Comparison of ENCODE assay signal across 10 cellular contexts in the genomic region with DNA sequence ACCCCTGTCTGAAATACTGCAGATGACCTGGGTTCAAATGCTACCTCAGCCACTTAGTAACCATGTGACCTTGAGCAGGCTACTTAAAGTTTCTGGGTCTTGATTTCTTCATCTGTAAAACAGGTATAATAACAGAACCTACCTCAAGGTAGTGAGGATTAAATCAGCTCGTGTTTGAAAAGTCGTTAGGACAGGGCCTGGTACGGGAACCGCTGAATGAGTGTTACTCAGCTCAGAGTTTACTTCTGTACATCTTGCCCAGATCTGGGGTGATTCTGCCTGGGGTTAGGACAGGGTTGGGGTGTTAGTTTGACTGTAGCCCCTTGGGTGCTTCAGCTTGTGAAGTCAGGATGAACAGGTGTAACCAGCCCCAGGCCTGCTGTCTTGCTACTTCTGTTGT. TPM values are rescaled to one million over a fixed set of nuclear protein-coding genes. Genes with fewer than 3 reads are reported as not detected.
A peak's percentile ranks its signal among the peaks of the same experiment; 100 is the strongest.
DNase-seq lines count a peak whose midpoint lies in the region; ATAC-seq and TF ChIP-seq lines count a peak whose summit lies in the region.
"Had no signal": no experiment of that assay in that cellular context is flagged by ENCODE, and none has a peak within 500 bp of the region (broad histone marks: within the 10 kb centered on the region; RNA-seq: fewer than 3 reads in every experiment).

No MANE protein-coding gene starts in this region.

- H2AK5ac ChIP-seq in mesenchymal stem cell (ENCODE audit: low read length, severe bottlenecking) = no peak overlapping the region

- H3K4me1 Mint-ChIP-seq in activated CD4-positive, alpha-beta T cell treated with anti-CD3 and anti-CD28 coated beads for 36 hours = peaks cover 15% of the 10 kb centered on the region
- H3K4me1 Mint-ChIP-seq in activated CD4-positive, alpha-beta memory T cell treated with anti-CD3 and anti-CD28 coated beads for 36 hours (ENCODE audit: low read depth) = peaks cover 23% of the 10 kb centered on the region
- H3K4me1 Mint-ChIP-seq in stimulated activated effector memory CD8-positive, alpha-beta T cell treated with anti-CD3 and anti-CD28 coated beads, Interleukin-12 subunit alpha, Interleukin-12 subunit beta, amount 100 ng/mL, for 72 hours = peaks cover 30% of the 10 kb centered on the region

- no peaks in the 10 kb centered on the region for H3K9me2 ChIP-seq in hepatocyte (replicated peaks; ENCODE audit: insufficient read depth)

- no peaks in the 10 kb centered on the region for H3K27me3 Mint-ChIP-seq in activated CD4-positive, alpha-beta T cell treated with anti-CD3 and anti-CD28 coated beads for 36 hours
- no peaks in the 10 kb centered on the region for H3K27me3 Mint-ChIP-seq in activated CD4-positive, alpha-beta memory T cell treated with anti-CD3 and anti-CD28 coated beads for 36 hours

- H3K36me3 Mint-ChIP-seq in activated CD4-positive, alpha-beta T cell treated with anti-CD3 and anti-CD28 coated beads for 36 hours (ENCODE audit: low read depth) = no peaks in the 10 kb centered on the region
- H3K36me3 Mint-ChIP-seq in activated CD4-positive, alpha-beta memory T cell treated with anti-CD3 and anti-CD28 coated beads for 36 hours = no peaks in the 10 kb centered on the region
- peaks cover 5% of the 10 kb centered on the region for H3K36me3 Mint-ChIP-seq in stimulated activated effector memory CD8-positive, alpha-beta T cell treated with anti-CD3 and anti-CD28 coated beads, Interleukin-12 subunit alpha, Interleukin-12 subunit beta, amount 100 ng/mL, for 72 hours

- H3K27ac ChIP-seq in hepatocyte (no peak overlapping the region), mesenchymal stem cell (ENCODE audit: low read length, poor library complexity, severe bottlenecking) (no peak overlapping the region)

- peak overlapping the region in 1 of 2 experiments; percentile 24 for H2BK12ac ChIP-seq in mesenchymal stem cell (ENCODE audit: low read length in 2 of 2)

- H3K36me3 ChIP-seq in hepatocyte (replicated peaks; ENCODE audit: insufficient read depth, low read depth) (no peaks in the 10 kb centered on the region), mesenchymal stem cell (ENCODE audit: control insufficient read depth in 1 of 2, insufficient read depth in 2 of 2, low read depth in 1 of 2, low read length in 2 of 2) (peaks cover 0 to 26% of the 10 kb centered on the region in 2 experiments)

- no peak overlapping the region for H3K9ac ChIP-seq in mesenchymal stem cell (ENCODE audit: low read length)

- H3K4me3 ChIP-seq in hepatocyte (peak overlapping the region; percentile 100), mesenchymal stem cell (ENCODE audit: insufficient read depth in 1 of 2, low read depth in 1 of 2, low read length in 2 of 2) (peak overlapping the region in 1 of 2 experiments; percentile 92)

- H3K14ac ChIP-seq in mesenchymal stem cell (ENCODE audit: low read length in 2 of 2) = peak overlapping the region in 1 of 2 experiments; percentile 27

- no peak overlapping the region for H2BK5ac ChIP-seq in mesenchymal stem cell (ENCODE audit: low read depth, low read length, poor library complexity, severe bottlenecking)

- ATAC-seq in activated CD4-positive, alpha-beta T cell treated with anti-CD3 and anti-CD28 coated beads for 36 hours = no peak
- no peak for ATAC-seq in stimulated activated effector memory CD8-positive, alpha-beta T cell treated with anti-CD3 and anti-CD28 coated beads, Interleukin-12 subunit alpha, Interleukin-12 subunit beta, amount 100 ng/mL, for 72 hours
- ATAC-seq in GM21390 (IDR thresholded peaks at IDR 0.05; ENCODE audit: unreplicated experiment) = no peak

- peak overlapping the region; percentile 76 for H3K4me3 Mint-ChIP-seq in activated CD4-positive, alpha-beta T cell treated with anti-CD3 and anti-CD28 coated beads for 36 hours
- peak overlapping the region; percentile 74 for H3K4me3 Mint-ChIP-seq in activated CD4-positive, alpha-beta memory T cell treated with anti-CD3 and anti-CD28 coated beads for 36 hours
- H3K4me3 Mint-ChIP-seq in stimulated activated effector memory CD8-positive, alpha-beta T cell treated with anti-CD3 and anti-CD28 coated beads, Interleukin-12 subunit alpha, Interleukin-12 subunit beta, amount 100 ng/mL, for 72 hours = peak overlapping the region; percentile 77

- peaks cover 64% of the 10 kb centered on the region for H3K79me2 ChIP-seq in hepatocyte

- H3K27me3 ChIP-seq in hepatocyte = no peaks in the 10 kb centered on the region
- no peaks in the 10 kb centered on the region for H3K27me3 ChIP-seq in mesenchymal stem cell (ENCODE audit: control insufficient read depth in 1 of 2, insufficient read depth in 1 of 2, low read length in 2 of 2)

- no peak overlapping the region for H2BK15ac ChIP-seq in mesenchymal stem cell (ENCODE audit: low read depth, poor library complexity, severe bottlenecking)

- peaks cover 21% of the 10 kb centered on the region for H3K4me1 ChIP-seq in hepatocyte (ENCODE audit: insufficient read depth)
- peaks cover 31% of the 10 kb centered on the region for H3K4me1 ChIP-seq in mesenchymal stem cell (ENCODE audit: control insufficient read depth, insufficient read depth, low read depth, low read length)

- H3K18ac ChIP-seq in mesenchymal stem cell (ENCODE audit: low read depth in 1 of 2, low read length in 2 of 2) = no peak overlapping the region

- no peak overlapping the region for H3K27ac Mint-ChIP-seq in activated CD4-positive, alpha-beta T cell treated with anti-CD3 and anti-CD28 coated beads for 36 hours
- no peak overlapping the region for H3K27ac Mint-ChIP-seq in activated CD4-positive, alpha-beta memory T cell treated with anti-CD3 and anti-CD28 coated beads for 36 hours
- no peak overlapping the region for H3K27ac Mint-ChIP-seq in stimulated activated effector memory CD8-positive, alpha-beta T cell treated with anti-CD3 and anti-CD28 coated beads, Interleukin-12 subunit alpha, Interleukin-12 subunit beta, amount 100 ng/mL, for 72 hours

- H2BK120ac ChIP-seq in mesenchymal stem cell (ENCODE audit: low read depth, low read length) = no peak overlapping the region

- no peak for TF ChIP-seq CTCF in hepatocyte (IDR thresholded peaks at IDR 0.05; ENCODE audit: poor library complexity)
- TF ChIP-seq CTCF in GM10266 (IDR thresholded peaks at IDR 0.05; ENCODE audit: control insufficient read depth, insufficient read depth, low read depth, missing control alignments) = no peak

- H4K8ac ChIP-seq in mesenchymal stem cell (ENCODE audit: low read length) = no peak overlapping the region

- peaks cover 28% of the 10 kb centered on the region for H4K20me1 ChIP-seq in hepatocyte (ENCODE audit: insufficient read depth, poor library complexity, severe bottlenecking)

- no peak overlapping the region for H3K4ac ChIP-seq in mesenchymal stem cell (ENCODE audit: low read depth in 1 of 2, low read length in 2 of 2)

- no peak overlapping the region for H3K23ac ChIP-seq in mesenchymal stem cell (ENCODE audit: low read length in 2 of 2)

- peaks cover 57% of the 10 kb centered on the region for H3K79me1 ChIP-seq in mesenchymal stem cell (replicated peaks; ENCODE audit: low read length, poor library complexity, severe bottlenecking)

- H2AFZ ChIP-seq in hepatocyte = no peak overlapping the region
- no peak overlapping the region for H2AFZ ChIP-seq in mesenchymal stem cell (ENCODE audit: low read depth, low read length)

- POLR2A ChIA-PET in activated CD4-positive, alpha-beta T cell treated with anti-CD3 and anti-CD28 coated beads for 36 hours (lab: Charles Lee) = no interaction called here
- POLR2A ChIA-PET in activated CD4-positive, alpha-beta memory T cell treated with anti-CD3 and anti-CD28 coated beads for 36 hours (lab: Charles Lee) = interaction anchor here (1.0 kb wide), 1 partner anchor 26 kb away, joined by 3 read pairs; no protein-coding TSS in a partner anchor

- no peaks in the 10 kb centered on the region for H3K9me3 Mint-ChIP-seq in activated CD4-positive, alpha-beta T cell treated with anti-CD3 and anti-CD28 coated beads for 36 hours (ENCODE audit: low read depth)
- H3K9me3 Mint-ChIP-seq in activated CD4-positive, alpha-beta memory T cell treated with anti-CD3 and anti-CD28 coated beads for 36 hours = no peaks in the 10 kb centered on the region
- H3K9me3 Mint-ChIP-seq in stimulated activated effector memory CD8-positive, alpha-beta T cell treated with anti-CD3 and anti-CD28 coated beads, Interleukin-12 subunit alpha, Interleukin-12 subunit beta, amount 100 ng/mL, for 72 hours = no peaks in the 10 kb centered on the region

- WGBS in hepatocyte (ENCODE audit: low lambda C conversion rate, missing lambda C conversion rate) = 89% methylated on average over 4 of the region's 4 CpGs
- WGBS in mesenchymal stem cell = 89% methylated on average over 4 of the region's 4 CpGs

- no peak for DNase-seq in activated CD4-positive, alpha-beta T cell treated with anti-CD3 and anti-CD28 coated beads for 36 hours
- no peak for DNase-seq in activated CD4-positive, alpha-beta T cell treated with anti-CD3 and anti-CD28 coated beads, Interleukin-2, amount 50 U/mL, for 4 hours
- DNase-seq in activated CD4-positive, alpha-beta memory T cell treated with anti-CD3 and anti-CD28 coated beads for 36 hours = no peak
- no peak for DNase-seq in hepatocyte (ENCODE audit: low spot score)
- no peak for DNase-seq in stimulated activated effector memory CD8-positive, alpha-beta T cell treated with anti-CD3 and anti-CD28 coated beads, Interleukin-12 subunit alpha, Interleukin-12 subunit beta, amount 100 ng/mL, for 72 hours (ENCODE audit: low spot score in 2 of 2)
- DNase-seq in mesenchymal stem cell = no peak
- DNase-seq in GM10266 (ENCODE audit: extremely low spot score) = no peak
- DNase-seq: activated CD4-positive, CD25-positive, alpha-beta regulatory T cell; NK-92 treated with Interleukin-12 subunit alpha and Interleukin-12 subunit beta, amount 100 ng/mL, for 24 hours had no signal

- H3K4me2 ChIP-seq in hepatocyte (peak overlapping the region; percentile 97), mesenchymal stem cell (ENCODE audit: low read length, poor library complexity, severe bottlenecking) (no peak overlapping the region)

- H4K91ac ChIP-seq in mesenchymal stem cell (ENCODE audit: low read length) = no peak overlapping the region

- H3K9me3 ChIP-seq in hepatocyte (ENCODE audit: low read depth) = no peaks in the 10 kb centered on the region
- H3K9me3 ChIP-seq in mesenchymal stem cell (ENCODE audit: control insufficient read depth, low read length) = no peaks in the 10 kb centered on the region

- intact Hi-C loops in activated CD4-positive, alpha-beta T cell treated with anti-CD3 and anti-CD28 coated beads for 36 hours (cut with DNase I, micrococcal nuclease) = no loop called here
- intact Hi-C loops in activated CD4-positive, alpha-beta memory T cell treated with anti-CD3 and anti-CD28 coated beads for 36 hours (cut with micrococcal nuclease) = no loop called here

- CTCF ChIA-PET in activated CD4-positive, alpha-beta T cell treated with anti-CD3 and anti-CD28 coated beads for 36 hours (lab: Charles Lee) = interaction anchor here (0.5 to 2.4 kb wide), 5 partner anchors 12 to 90 kb away, joined by 3 to 9 read pairs (median 3); no protein-coding TSS in a partner anchor
- CTCF ChIA-PET in activated CD4-positive, alpha-beta memory T cell treated with anti-CD3 and anti-CD28 coated beads for 36 hours (lab: Charles Lee) = interaction anchor here (0.6 to 1.7 kb wide), 2 partner anchors 18 to 724 kb away, joined by 3 to 5 read pairs; no protein-coding TSS in a partner anchor

RNA-seq across cellular contexts. Expression of a gene that starts 1.8 kb away (rescaled TPM):
- 10 to 100 TPM; 12.5 to 15.8 TPM for total RNA-seq in activated CD4-positive, alpha-beta T cell treated with anti-CD3 and anti-CD28 coated beads for 36 hours
- total RNA-seq in activated CD4-positive, alpha-beta memory T cell treated with anti-CD3 and anti-CD28 coated beads for 36 hours = 10 to 100 TPM; 13.1 to 16.7 TPM
- 19.2 and 27.8 TPM in 2 replicates for total RNA-seq in hepatocyte
- polyA plus RNA-seq in hepatocyte = 43.5 and 47.9 TPM in 2 replicates
- 21.4 TPM for polyA plus RNA-seq in mesenchymal stem cell (2013, experiment 1 of 2)
- 22.7 TPM for polyA plus RNA-seq in mesenchymal stem cell (2013, experiment 2 of 2)

RNA-seq across cellular contexts. Expression of a gene that starts 30.8 kb away (rescaled TPM):
- 100 to 1,000 TPM; 135 to 140 TPM for total RNA-seq in activated CD4-positive, alpha-beta T cell treated with anti-CD3 and anti-CD28 coated beads for 36 hours
- total RNA-seq in activated CD4-positive, alpha-beta memory T cell treated with anti-CD3 and anti-CD28 coated beads for 36 hours = 100 to 1,000 TPM; 162 to 170 TPM
- 49.6 and 53.3 TPM in 2 replicates for total RNA-seq in hepatocyte
- polyA plus RNA-seq in hepatocyte = 161 and 163 TPM in 2 replicates
- polyA plus RNA-seq in mesenchymal stem cell (2013, experiment 1 of 2) = 90.2 TPM
- polyA plus RNA-seq in mesenchymal stem cell (2013, experiment 2 of 2) = 93.4 TPM

RNA-seq across cellular contexts. Expression of a gene that starts 31.1 kb away (rescaled TPM):
- 1 to 10 TPM; 5.6 to 6.6 TPM for total RNA-seq in activated CD4-positive, alpha-beta T cell treated with anti-CD3 and anti-CD28 coated beads for 36 hours
- 1 to 10 TPM; 8.0 to 9.2 TPM for total RNA-seq in activated CD4-positive, alpha-beta memory T cell treated with anti-CD3 and anti-CD28 coated beads for 36 hours
- 5.1 and 6.8 TPM in 2 replicates for total RNA-seq in hepatocyte
- polyA plus RNA-seq in hepatocyte = 0.56 and 1.7 TPM in 2 replicates
- 1.1 TPM for polyA plus RNA-seq in mesenchymal stem cell (2013, experiment 1 of 2)
- 1.0 TPM for polyA plus RNA-seq in mesenchymal stem cell (2013, experiment 2 of 2)

RNA-seq across cellular contexts. Expression of a gene that starts 46.4 kb away (rescaled TPM):
- total RNA-seq in activated CD4-positive, alpha-beta T cell treated with anti-CD3 and anti-CD28 coated beads for 36 hours = under 1 TPM; 0.39 to 0.46 TPM
- under 1 TPM; 0.55 to 0.73 TPM for total RNA-seq in activated CD4-positive, alpha-beta memory T cell treated with anti-CD3 and anti-CD28 coated beads for 36 hours
- total RNA-seq in hepatocyte = not detected in 2 replicates
- polyA plus RNA-seq in hepatocyte = 0.27 TPM in 1 of 2 replicates, not detected in the other
- 0.04 TPM for polyA plus RNA-seq in mesenchymal stem cell (2013, experiment 1 of 2)
- 0.11 TPM for polyA plus RNA-seq in mesenchymal stem cell (2013, experiment 2 of 2)
